In the genomic region with DNA sequence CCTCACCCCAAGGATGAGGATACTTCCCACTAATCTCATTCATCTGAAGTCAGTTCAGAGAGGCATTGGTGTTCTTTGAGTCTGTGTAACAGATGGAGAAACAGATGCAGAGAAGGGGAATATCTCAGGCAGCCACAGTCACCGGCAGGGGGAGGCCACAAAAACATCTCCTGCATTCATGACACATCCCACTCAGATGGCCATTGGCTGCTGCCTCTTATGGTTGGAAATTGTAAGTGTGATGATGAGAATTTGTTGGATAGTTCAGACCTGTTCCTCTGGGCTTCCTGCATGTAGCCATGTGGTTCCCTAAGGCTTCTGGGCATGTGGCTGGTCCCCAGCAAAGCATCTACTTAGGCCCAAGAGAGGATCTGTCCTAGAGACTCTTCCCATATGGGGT, we compare ENCODE assay signal across 29 cellular contexts. TPM values are rescaled to one million over a fixed set of nuclear protein-coding genes. Genes with fewer than 3 reads are reported as not detected.
"Had no signal": no experiment of that assay in that cellular context is flagged by ENCODE, and none has a peak within 500 bp of the region (broad histone marks: within the 10 kb centered on the region; RNA-seq: fewer than 3 reads in every experiment).

No MANE protein-coding gene starts in this region.

- H3K4me1 ChIP-seq: gastroesophageal sphincter, pancreas, prostate gland, stomach, suprapubic skin, tibial artery had no signal

- H3K27me3 ChIP-seq: cardiac muscle cell, dorsolateral prefrontal cortex, hepatocyte, pancreas, stomach, suprapubic skin had no signal

- H3K27ac ChIP-seq: cardiac muscle cell, coronary artery, dorsolateral prefrontal cortex, gastroesophageal sphincter, hepatocyte, pancreas, prostate gland, stomach, suprapubic skin, tibial artery had no signal

- H3K4me2 ChIP-seq: hepatocyte had no signal

- H3K36me3 ChIP-seq: cardiac muscle cell, gastroesophageal sphincter, pancreas, prostate gland, stomach, suprapubic skin, tibial artery had no signal

- H3K9me3 ChIP-seq: pancreas, prostate gland had no signal

- H3K4me3 ChIP-seq: cardiac muscle cell, coronary artery, dorsolateral prefrontal cortex, gastroesophageal sphincter, hepatocyte, pancreas, prostate gland, stomach, suprapubic skin, tibial artery had no signal

- ATAC-seq: effector memory CD8-positive, alpha-beta T cell; gastroesophageal sphincter; left colon; pancreas; stimulated activated naive B cell treated with anti-CD40 and anti-IgM and Interleukin-4, amounts not matched to agents 10 μg/mL and 1 μg/mL and 100 μg/mL, for 72 hours; T-helper 17 cell had no signal

- H3K79me2 ChIP-seq: hepatocyte had no signal

- DNase-seq: activated CD4-positive, alpha-beta memory T cell treated with anti-CD3 and anti-CD28 coated beads for 36 hours; activated CD4-positive, alpha-beta T cell treated with anti-CD3 and anti-CD28 coated beads, Interleukin-2, amount 10 ng/mL, durations not matched to agents 24 days and 14 days; activated CD4-positive, CD25-positive, alpha-beta regulatory T cell treated with anti-CD3 and anti-CD28 coated beads, Interleukin-2, amount 50 U/mL, for 72 hours; activated effector memory CD4-positive, alpha-beta T cell treated with Interleukin-2 at 50 U/mL for 16 hours; activated naive CD4-positive, alpha-beta T cell treated with Interleukin-2 at 50 U/mL for 16 hours; activated T-cell treated with anti-CD3 and anti-CD28 coated beads for 4 hours; effector memory CD8-positive, alpha-beta T cell; left colon; naive B cell; nephron progenitor cell; pancreas; retina; stimulated activated CD4-positive, alpha-beta T cell treated with anti-CD3 and anti-CD28 coated beads, Interleukin-15, amount 100 ng/mL, for 24 hours; stimulated activated CD4-positive, alpha-beta T cell treated with anti-CD3 and anti-CD28 coated beads, Interleukin-2, amount 100 ng/mL, for 24 hours; stimulated activated naive B cell treated with anti-CD40 and anti-IgM and Interleukin-4, amounts not matched to agents 10 μg/mL and 1 μg/mL and 100 μg/mL, for 72 hours; stomach; T-helper 17 cell; T1000; tibial artery had no signal

- H2AFZ ChIP-seq: hepatocyte had no signal

RNA-seq across cellular contexts. Expression of a gene that starts 45.9 kb away (rescaled TPM):
- total RNA-seq: activated CD4-positive, alpha-beta memory T cell treated with anti-CD3 and anti-CD28 coated beads for 36 hours; activated CD4-positive, alpha-beta T cell treated with anti-CD3 and anti-CD28 coated beads, Interleukin-2, amount 10 ng/mL, durations not matched to agents 24 days and 14 days; cerebellum; fibroblast of lung; fibroblast of villous mesenchyme; T-helper 17 cell had no signal
- polyA plus RNA-seq: fibroblast of lung had no signal
